ENCODE assay signal across 34 cellular contexts in the genomic region with DNA sequence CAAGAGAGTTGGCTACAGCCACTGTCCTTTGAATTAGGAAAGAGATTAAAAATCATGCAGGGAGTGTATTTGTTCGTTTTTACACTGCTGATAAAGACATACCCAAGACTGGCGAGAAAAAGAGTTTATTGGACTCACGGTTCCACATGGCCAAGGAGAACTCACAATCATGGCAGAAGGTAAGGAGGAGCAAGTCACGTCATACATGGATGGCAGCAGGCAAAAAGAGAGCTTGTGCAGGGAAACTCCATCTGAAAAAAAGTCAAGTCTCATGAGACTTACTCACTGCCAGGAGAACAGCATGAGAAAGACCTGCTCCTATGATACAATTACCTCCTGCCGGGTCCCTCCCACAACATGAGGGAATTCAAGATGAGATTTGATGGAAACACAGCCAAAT.
DNase-seq lines count a peak whose midpoint lies in the region; ATAC-seq, FAIRE-seq and TF ChIP-seq lines count a peak whose summit lies in the region.
"Had no signal": no experiment of that assay in that cellular context is flagged by ENCODE, and none has a peak within 500 bp of the region (broad histone marks: within the 10 kb centered on the region; RNA-seq: fewer than 3 reads in every experiment).

No MANE protein-coding gene starts in this region.

- H3K9ac ChIP-seq in HepG2 (ENCODE audit: insufficient read depth, low read depth, low read length) (no peak overlapping the region), K562 (ENCODE audit: insufficient read depth in 1 of 2, low read depth in 2 of 2, low read length in 2 of 2) (no peak overlapping the region)
- H3K9ac ChIP-seq: BLaER1; BLaER1 treated with 17β-estradiol and CSF1 and Interleukin-3, amounts not matched to agents 10 nM and 100 nM had no signal

- ATAC-seq in HepG2 (no peak), right lobe of liver (no peak), K562 (no peak), HG02623 (IDR thresholded peaks at IDR 0.05; ENCODE audit: unreplicated experiment) (no peak)
- ATAC-seq: A549; CD8-positive, alpha-beta T cell had no signal

- no peaks in the 10 kb centered on the region for H3K79me2 ChIP-seq in HepG2 (ENCODE audit: insufficient read depth, low read length)
- no peaks in the 10 kb centered on the region for H3K79me2 ChIP-seq in K562 (ENCODE audit: control insufficient read depth, insufficient read depth, low read length)

- H3K4me2 ChIP-seq in HepG2 (ENCODE audit: low read depth, low read length): no peak overlapping the region
- no peak overlapping the region for H3K4me2 ChIP-seq in K562 (ENCODE audit: insufficient read depth, low read length)
- H3K4me2 ChIP-seq: A549; BLaER1; BLaER1 treated with 17β-estradiol and CSF1 and Interleukin-3, amounts not matched to agents 10 nM and 100 nM had no signal

- BruUV-seq in HepG2 (replicated peaks; lab: Mats Ljungman, UMichigan) (no TSS peak), K562 (replicated peaks; lab: Mats Ljungman, UMichigan) (no TSS peak)

- TF ChIP-seq CTCF in HepG2 (CRISPR knock-in tag; IDR thresholded peaks at IDR 0.05) (no peak), right lobe of liver (IDR thresholded peaks at IDR 0.05) (no peak), HEK293 (tag by site-specific recombination; IDR thresholded peaks at IDR 0.05) (no peak), K562 (IDR thresholded peaks at IDR 0.05 in 2 of 3, conservative IDR thresholded peaks at IDR 0.05 in 1 of 3; ENCODE audit: insufficient read depth in 2 of 3, low read depth in 1 of 3, low read length in 3 of 3) (no peak)

- no peaks in the 10 kb centered on the region for H3K9me1 ChIP-seq in K562 (ENCODE audit: control insufficient read depth, insufficient read depth, low read length)

- intact Hi-C loops in HepG2 (cut with micrococcal nuclease; ENCODE audit: unreplicated experiment) (no loop called here), right lobe of liver (cut with DNase I) (no loop called here), K562 (cut with micrococcal nuclease) (no loop called here)

- FAIRE-seq in HepG2 (lab: Jason Lieb, UNC) (no peak), K562 (lab: Jason Lieb, UNC) (no peak)
- FAIRE-seq: A549, D721Med had no signal

- H3K4me3 ChIP-seq in HepG2 (replicated peaks in 1 of 3; ENCODE audit: insufficient read depth in 1 of 3, low read depth in 2 of 3, low read length in 3 of 3): no peak overlapping the region
- H3K4me3 ChIP-seq in right lobe of liver: no peak overlapping the region
- H3K4me3 ChIP-seq in HEK293 (ENCODE audit: low read depth, low read length): no peak overlapping the region
- no peak overlapping the region for H3K4me3 ChIP-seq in K562
- H3K4me3 ChIP-seq: A549; BLaER1; BLaER1 treated with 17β-estradiol and CSF1 and Interleukin-3, amounts not matched to agents 10 nM and 100 nM had no signal

- H2AFZ ChIP-seq in HepG2 (ENCODE audit: low read length) (no peak overlapping the region), K562 (ENCODE audit: low read depth, low read length) (no peak overlapping the region)

- TF ChIP-seq EP300 in HepG2 (IDR thresholded peaks at IDR 0.05; ENCODE audit: low read depth in 2 of 2, low read length in 2 of 2): no peak
- TF ChIP-seq EP300 in HepG2 (CRISPR knock-in tag; IDR thresholded peaks at IDR 0.05; ENCODE audit: borderline replicate concordance): no peak
- no peak for TF ChIP-seq EP300 in K562 (IDR thresholded peaks at IDR 0.05; ENCODE audit: low read length)

- no peak overlapping the region for H3K27ac ChIP-seq in HepG2 (ENCODE audit: extremely low read length, insufficient read depth, low read length)
- H3K27ac ChIP-seq in right lobe of liver: no peak overlapping the region
- no peak overlapping the region for H3K27ac ChIP-seq in HEK293 (ENCODE audit: extremely low read depth, low read depth, low read length)
- H3K27ac ChIP-seq in K562 (ENCODE audit: extremely low read depth, low read depth, low read length): no peak overlapping the region
- H3K27ac ChIP-seq in caudate nucleus (ENCODE audit: low read depth, low read length): no peak overlapping the region
- H3K27ac ChIP-seq: 22Rv1; A549; BLaER1; BLaER1 treated with 17β-estradiol and CSF1 and Interleukin-3, amounts not matched to agents 10 nM and 100 nM; C4-2B had no signal

- WGBS in HepG2 (ENCODE audit: low lambda C conversion rate): 3% methylated on average over 5 of the region's 5 CpGs
- 45% methylated on average over 4 of the region's 5 CpGs for WGBS in right lobe of liver (ENCODE audit: insufficient coverage, low coverage, low lambda C conversion rate, missing lambda C conversion rate)
- 1% methylated on average over 5 of the region's 5 CpGs for WGBS in K562 (ENCODE audit: insufficient coverage, low coverage, missing lambda C conversion rate)

- TF ChIP-seq RAD21 in HepG2 (CRISPR knock-in tag; IDR thresholded peaks at IDR 0.05) (no peak), K562 (CRISPR knock-in tag; conservative IDR thresholded peaks at IDR 0.05 in 1 of 2, IDR thresholded peaks at IDR 0.05 in 1 of 2) (no peak)

- CTCF ChIA-PET in HepG2 (lab: Yijun Ruan, JAX; ENCODE audit: low intra/inter-chr PET ratio, low total read pairs) (no interaction called here), HEK293 (lab: Yijun Ruan, JAX) (no interaction called here), K562 (lab: Yijun Ruan, JAX; ENCODE audit: low intra/inter-chr PET ratio) (no interaction called here)

- DNase-seq in NCI-H2171 treated with DMSO at 0.1 percent for 48 hours (lab: John Stamatoyannopoulos, UW): peak; percentile 7
- no peak for DNase-seq in NCI-H2171 (lab: John Stamatoyannopoulos, UW)
- DNase-seq in HepG2 (ENCODE audit: low spot score): no peak
- DNase-seq in right lobe of liver: no peak
- DNase-seq in K562 (ENCODE audit: extremely low read depth in 1 of 4, low spot score in 3 of 4): no peak
- DNase-seq in caudate nucleus (lab: John Stamatoyannopoulos, UW): no peak
- DNase-seq: 8988T; ACHN; AML-193; BE2C; C1 segment of cervical spinal cord; Caco-2; Calu3; CD4-positive, alpha-beta memory T cell; CD4-positive, alpha-beta T cell; CD4-positive, CD25-positive, alpha-beta regulatory T cell; CD8-positive, alpha-beta memory T cell; CD8-positive, alpha-beta T cell; COR-L47; DMS 273 treated with DMSO at 0.1 percent for 48 hours; DMS153; DMS53; DMS79; DMS79 treated with DMSO at 0.1 percent for 48 hours; DND-41; EL had no signal

- no peaks in the 10 kb centered on the region for H3K27me3 ChIP-seq in HepG2 (ENCODE audit: control insufficient read depth in 1 of 2, insufficient read depth in 2 of 2, low read length in 2 of 2)
- no peaks in the 10 kb centered on the region for H3K27me3 ChIP-seq in right lobe of liver
- H3K27me3 ChIP-seq in K562 (ENCODE audit: control insufficient read depth in 2 of 2, insufficient read depth in 2 of 2, low read length in 2 of 2): no peaks in the 10 kb centered on the region
- H3K27me3 ChIP-seq: BE2C; BLaER1; BLaER1 treated with 17β-estradiol and CSF1 and Interleukin-3, amounts not matched to agents 10 nM and 100 nM had no signal

- TF ChIP-seq POLR2A in HepG2 (IDR thresholded peaks at IDR 0.05; ENCODE audit: insufficient read depth in 1 of 2, low read depth in 2 of 2, low read length in 2 of 2): no peak
- no peak for TF ChIP-seq POLR2A in right lobe of liver (IDR thresholded peaks at IDR 0.05)
- TF ChIP-seq POLR2A in K562 (conservative IDR thresholded peaks at IDR 0.05): no peak

- H4K20me1 ChIP-seq in HepG2 (ENCODE audit: insufficient read depth, low read length) (no peaks in the 10 kb centered on the region), K562 (replicated peaks; ENCODE audit: control insufficient read depth, insufficient read depth, low read length) (no peaks in the 10 kb centered on the region)
- H4K20me1 ChIP-seq: BLaER1; BLaER1 treated with 17β-estradiol and CSF1 and Interleukin-3, amounts not matched to agents 10 nM and 100 nM had no signal

- in situ Hi-C loops in HepG2 (cut with HindIII; ENCODE audit: extremely low pct_ligation_motif_present, low pct_unique_long_range_greater_than_20kb) (no loop called here), K562 (cut with MboI) (no loop called here)

- H3K4me1 ChIP-seq in HepG2 (ENCODE audit: insufficient read depth, low read length) (no peaks in the 10 kb centered on the region), right lobe of liver (no peaks in the 10 kb centered on the region), HEK293 (ENCODE audit: control insufficient read depth, insufficient read depth, low read length) (no peaks in the 10 kb centered on the region), K562 (replicated peaks in 1 of 2; ENCODE audit: control insufficient read depth in 2 of 2, insufficient read depth in 2 of 2, low read length in 2 of 2) (no peaks in the 10 kb centered on the region)
- H3K4me1 ChIP-seq: A549; BE2C; BLaER1; BLaER1 treated with 17β-estradiol and CSF1 and Interleukin-3, amounts not matched to agents 10 nM and 100 nM; Caco-2 had no signal

- POLR2A ChIA-PET in HepG2 (lab: Yijun Ruan, JAX) (no interaction called here), HEK293 (lab: Yijun Ruan, JAX) (no interaction called here), K562 (lab: Yijun Ruan, JAX) (no interaction called here)

- peaks cover 33% of the 10 kb centered on the region for H3K9me3 ChIP-seq in HepG2 (ENCODE audit: low read length)
- no peaks in the 10 kb centered on the region for H3K9me3 ChIP-seq in right lobe of liver
- H3K9me3 ChIP-seq in HEK293 (ENCODE audit: control insufficient read depth, insufficient read depth, low read depth, low read length): no peaks in the 10 kb centered on the region
- no peaks in the 10 kb centered on the region for H3K9me3 ChIP-seq in K562 (replicated peaks; ENCODE audit: control insufficient read depth, insufficient read depth, low read depth, low read length)
- H3K9me3 ChIP-seq: A549, BE2C, BLaER1 had no signal

- H3K36me3 ChIP-seq in HepG2 (replicated peaks in 1 of 2; ENCODE audit: control insufficient read depth in 1 of 2, insufficient read depth in 2 of 2, low read length in 2 of 2) (no peaks in the 10 kb centered on the region), right lobe of liver (no peaks in the 10 kb centered on the region), HEK293 (ENCODE audit: control insufficient read depth in 2 of 2, insufficient read depth in 1 of 2, low read length in 2 of 2) (no peaks in the 10 kb centered on the region), K562 (ENCODE audit: control insufficient read depth, insufficient read depth, low read length) (no peaks in the 10 kb centered on the region)
- H3K36me3 ChIP-seq: BE2C; BLaER1; BLaER1 treated with 17β-estradiol and CSF1 and Interleukin-3, amounts not matched to agents 10 nM and 100 nM had no signal

TF ChIP-seq in HepG2, 621 proteins besides CTCF, POLR2A, EP300 and RAD21:
- TF ChIP-seq ZNF431 (CRISPR knock-in tag; IDR thresholded peaks at IDR 0.05; ENCODE audit: borderline replicate concordance, low read depth) (0 out of 2 replicates have a peak, but pooled peaks have one; percentile 36), ZNF790 (CRISPR knock-in tag; IDR thresholded peaks at IDR 0.05; ENCODE audit: borderline replicate concordance) (no peak)
TF ChIP-seq in HepG2: peak in this region for 1.

TF ChIP-seq in HEK293, 187 proteins besides CTCF, POLR2A, EP300 and RAD21 (continues in another document):
- TF ChIP-seq ZNF837 (tag by site-specific recombination; IDR thresholded peaks at IDR 0.05) (no peak), ZNF776 (tag by site-specific recombination; IDR thresholded peaks at IDR 0.05; ENCODE audit: borderline replicate concordance) (no peak)
